Comparison of ENCODE assay signal across 8 cellular contexts in the genomic region with DNA sequence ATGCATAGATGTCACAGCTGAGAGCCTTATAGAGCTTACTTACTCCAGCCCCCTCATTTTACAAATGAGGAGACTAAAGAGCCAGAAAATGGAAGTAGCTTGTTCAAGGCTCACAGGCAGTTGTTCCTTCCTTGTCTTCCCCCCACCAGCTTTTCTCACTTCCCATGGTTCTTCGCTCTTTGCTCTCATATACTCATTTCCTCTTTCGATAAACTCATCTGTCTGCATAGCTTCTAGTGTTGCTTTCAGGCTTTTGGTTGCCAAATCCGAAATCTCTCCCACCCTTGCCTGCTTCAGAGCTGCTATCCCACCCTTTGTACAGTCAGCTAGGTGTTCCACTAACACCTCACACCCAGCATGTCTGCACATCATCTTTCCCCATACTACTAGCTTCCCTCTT. TPM values are rescaled to one million over a fixed set of nuclear protein-coding genes. Genes with fewer than 3 reads are reported as not detected.
A peak's percentile ranks its signal among the peaks of the same experiment; 100 is the strongest.
DNase-seq lines count a peak whose midpoint lies in the region; ATAC-seq and TF ChIP-seq lines count a peak whose summit lies in the region.

No MANE protein-coding gene starts in this region.

- H3K36me3 Mint-ChIP-seq in CD4-positive, CD25-positive, alpha-beta regulatory T cell = no peaks in the 10 kb centered on the region
- peaks cover 13% of the 10 kb centered on the region for H3K36me3 Mint-ChIP-seq in activated naive CD8-positive, alpha-beta T cell treated with anti-CD3 and anti-CD28 coated beads, Interleukin-2, amount 10 ng/mL, durations not matched to agents 7 days and 5 days
- H3K36me3 Mint-ChIP-seq in type B pancreatic cell = no peaks in the 10 kb centered on the region

- H3K36me3 ChIP-seq in CD4-positive, CD25-positive, alpha-beta regulatory T cell (ENCODE audit: control insufficient read depth, insufficient read depth, low read length) = no peaks in the 10 kb centered on the region

- no peaks in the 10 kb centered on the region for H3K9me3 ChIP-seq in CD4-positive, CD25-positive, alpha-beta regulatory T cell (ENCODE audit: control insufficient read depth in 2 of 2, low read length in 2 of 2)

- peak overlapping the region; percentile 28 for H3K27ac ChIP-seq in CD4-positive, CD25-positive, alpha-beta regulatory T cell (ENCODE audit: insufficient read depth, low read length, poor library complexity, severe bottlenecking)

- peaks cover 9% of the 10 kb centered on the region for H3K4me1 ChIP-seq in CD4-positive, CD25-positive, alpha-beta regulatory T cell (ENCODE audit: control insufficient read depth, insufficient read depth, low read length, poor library complexity, severe bottlenecking)

- H3K4me1 Mint-ChIP-seq in CD4-positive, CD25-positive, alpha-beta regulatory T cell = peaks cover 9 to 34% (median 14%) of the 10 kb centered on the region in 4 donors
- peaks cover 10% of the 10 kb centered on the region for H3K4me1 Mint-ChIP-seq in activated naive CD8-positive, alpha-beta T cell treated with anti-CD3 and anti-CD28 coated beads, Interleukin-2, amount 10 ng/mL, durations not matched to agents 7 days and 5 days
- H3K4me1 Mint-ChIP-seq in type B pancreatic cell (ENCODE audit: unreplicated experiment) = no peaks in the 10 kb centered on the region

- POLR2A ChIA-PET in activated naive CD8-positive, alpha-beta T cell treated with anti-CD3 and anti-CD28 coated beads, Interleukin-2, amount 10 ng/mL, durations not matched to agents 7 days and 5 days (lab: Charles Lee) = interaction anchor here (1.0 to 3.6 kb wide), 4 partner anchors 17 to 335 kb away, joined by 3 to 48 read pairs (median 18); a partner anchor contains a TSS

- H3K27ac Mint-ChIP-seq in CD4-positive, CD25-positive, alpha-beta regulatory T cell = peak overlapping the region; percentile 72 to 99 (median 90)
- peak overlapping the region; percentile 95 for H3K27ac Mint-ChIP-seq in activated naive CD8-positive, alpha-beta T cell treated with anti-CD3 and anti-CD28 coated beads, Interleukin-2, amount 10 ng/mL, durations not matched to agents 7 days and 5 days
- H3K27ac Mint-ChIP-seq in type B pancreatic cell = no peak overlapping the region

- ATAC-seq in CD4-positive, CD25-positive, alpha-beta regulatory T cell (ENCODE audit: low read depth in 2 of 2) = peak; percentile 48 to 55
- peak; percentile 64 for ATAC-seq in GM19397 (IDR thresholded peaks at IDR 0.05; ENCODE audit: unreplicated experiment)
- ATAC-seq in HG03575 (IDR thresholded peaks at IDR 0.05; ENCODE audit: extremely low read depth, insufficient number of reproducible peaks, low FRiP score, unreplicated experiment) = peak; percentile 60
- ATAC-seq in activated naive CD8-positive, alpha-beta T cell treated with anti-CD3 and anti-CD28 coated beads, Interleukin-2, amount 10 ng/mL, durations not matched to agents 7 days and 5 days (ENCODE audit: low read depth) = peak; percentile 47

- no peak for TF ChIP-seq CTCF in type B pancreatic cell (conservative IDR thresholded peaks at IDR 0.05)

- peak in 2 of 3 donors; percentile 17 to 60 for DNase-seq in CD4-positive, CD25-positive, alpha-beta regulatory T cell
- DNase-seq in activated naive CD8-positive, alpha-beta T cell treated with anti-CD3 and anti-CD28 coated beads, Interleukin-2, amount 10 ng/mL, durations not matched to agents 7 days and 5 days = no peak
- DNase-seq in NCI-H748 treated with DMSO at 0.1 percent for 48 hours (lab: John Stamatoyannopoulos, UW) (no peak), hepatic stellate cell (ENCODE audit: low spot score) (no peak), COLO829 (ENCODE audit: low spot score) (no peak), type B pancreatic cell (ENCODE audit: extremely low spot score, unreplicated experiment) (no peak)

- H3K9me3 Mint-ChIP-seq in CD4-positive, CD25-positive, alpha-beta regulatory T cell = no peaks in the 10 kb centered on the region
- H3K9me3 Mint-ChIP-seq in activated naive CD8-positive, alpha-beta T cell treated with anti-CD3 and anti-CD28 coated beads, Interleukin-2, amount 10 ng/mL, durations not matched to agents 7 days and 5 days = no peaks in the 10 kb centered on the region
- no peaks in the 10 kb centered on the region for H3K9me3 Mint-ChIP-seq in type B pancreatic cell

- peak overlapping the region; percentile 95 for H3K4me3 ChIP-seq in CD4-positive, CD25-positive, alpha-beta regulatory T cell (ENCODE audit: low read depth, low read length)

- H3K27me3 Mint-ChIP-seq in CD4-positive, CD25-positive, alpha-beta regulatory T cell = peaks cover 4% of the 10 kb centered on the region
- no peaks in the 10 kb centered on the region for H3K27me3 Mint-ChIP-seq in activated naive CD8-positive, alpha-beta T cell treated with anti-CD3 and anti-CD28 coated beads, Interleukin-2, amount 10 ng/mL, durations not matched to agents 7 days and 5 days
- no peaks in the 10 kb centered on the region for H3K27me3 Mint-ChIP-seq in type B pancreatic cell

- H3K27me3 ChIP-seq in CD4-positive, CD25-positive, alpha-beta regulatory T cell (ENCODE audit: control insufficient read depth, insufficient read depth, low read length) = no peaks in the 10 kb centered on the region

- H3K4me3 Mint-ChIP-seq in CD4-positive, CD25-positive, alpha-beta regulatory T cell = peak overlapping the region; percentile 88 to 97 (median 92)
- H3K4me3 Mint-ChIP-seq in activated naive CD8-positive, alpha-beta T cell treated with anti-CD3 and anti-CD28 coated beads, Interleukin-2, amount 10 ng/mL, durations not matched to agents 7 days and 5 days = peak overlapping the region; percentile 84
- no peak overlapping the region for H3K4me3 Mint-ChIP-seq in type B pancreatic cell

RNA-seq across cellular contexts. Expression of a gene that starts 25.0 kb away (rescaled TPM):
- not detected for total RNA-seq in CD4-positive, CD25-positive, alpha-beta regulatory T cell
- not detected for polyA plus RNA-seq in CD4-positive, CD25-positive, alpha-beta regulatory T cell
- total RNA-seq in activated naive CD8-positive, alpha-beta T cell treated with anti-CD3 and anti-CD28 coated beads, Interleukin-2, amount 10 ng/mL, durations not matched to agents 7 days and 5 days = under 1 TPM in 1 of 2 experiments, not detected in 1; 0.26 TPM
- total RNA-seq in type B pancreatic cell (ENCODE audit: low replicate concordance) = 3.9 and 15.3 TPM in 2 replicates

RNA-seq across cellular contexts. Expression of a gene that starts 53.4 kb away (rescaled TPM):
- total RNA-seq in CD4-positive, CD25-positive, alpha-beta regulatory T cell = 4.4 TPM
- under 1 TPM in 1 of 4 donors, not detected in 3; 0.05 TPM for polyA plus RNA-seq in CD4-positive, CD25-positive, alpha-beta regulatory T cell
- total RNA-seq in activated naive CD8-positive, alpha-beta T cell treated with anti-CD3 and anti-CD28 coated beads, Interleukin-2, amount 10 ng/mL, durations not matched to agents 7 days and 5 days = 1 to 10 TPM; 1.4 to 1.9 TPM
- 0.86 and 17.9 TPM in 2 replicates for total RNA-seq in type B pancreatic cell (ENCODE audit: low replicate concordance)

RNA-seq across cellular contexts. Expression of a gene that starts 55.9 kb away (rescaled TPM):
- 19.5 TPM for total RNA-seq in CD4-positive, CD25-positive, alpha-beta regulatory T cell
- 1 to 10 TPM; 4.9 to 7.3 (median 6.3) TPM for polyA plus RNA-seq in CD4-positive, CD25-positive, alpha-beta regulatory T cell
- 10 to 100 TPM; 38.9 to 39.3 TPM for total RNA-seq in activated naive CD8-positive, alpha-beta T cell treated with anti-CD3 and anti-CD28 coated beads, Interleukin-2, amount 10 ng/mL, durations not matched to agents 7 days and 5 days
- 34.9 and 67.8 TPM in 2 replicates for total RNA-seq in type B pancreatic cell (ENCODE audit: low replicate concordance)

Comparison
In these comparisons a context has a peak if more than half of its experiments do, and no peak if none do; other contexts are left out.
1. DNase-seq: peak in CD4-positive, CD25-positive, alpha-beta regulatory T cell (2 of 3); none in activated naive CD8-positive, alpha-beta T cell treated with anti-CD3 and anti-CD28 coated beads, Interleukin-2, amount 10 ng/mL, durations not matched to agents 7 days and 5 days (single experiment), NCI-H748 treated with DMSO at 0.1 percent for 48 hours (single experiment), hepatic stellate cell (single experiment), COLO829 (single experiment) and type B pancreatic cell (single experiment).
2. Peak in every context shown above with its lines, with median percentiles within 50 percentile points of each other: ATAC-seq.